In genomic region chrX:11836284-11836683, GRCh38 we compare ENCODE assay signal across 19 cellular contexts.
"Had no signal": no experiment of that assay in that cellular context is flagged by ENCODE, and none has a peak within 500 bp of the region (broad histone marks: within the 10 kb centered on the region; RNA-seq: fewer than 3 reads in every experiment).

No MANE protein-coding gene starts in this region.

- H3K27me3 Mint-ChIP-seq: progenitor cell of endocrine pancreas had no signal

- H3K27ac ChIP-seq: body of pancreas, colonic mucosa, epithelial cell of prostate, gastroesophageal sphincter, heart right ventricle, lower lobe of right lung, stomach, testis, upper lobe of left lung, WERI-Rb-1 had no signal

- H3K27me3 ChIP-seq: body of pancreas, colonic mucosa, gastroesophageal sphincter, heart right ventricle, stomach, testis, upper lobe of left lung had no signal

- H3K4me1 ChIP-seq: body of pancreas, colonic mucosa, gastroesophageal sphincter, heart right ventricle, lower lobe of right lung, stomach, testis, upper lobe of left lung had no signal

- ATAC-seq: body of pancreas, gastroesophageal sphincter, heart right ventricle, left cardiac atrium, lower lobe of right lung, right cardiac atrium had no signal

- DNase-seq: activated CD4-positive, alpha-beta T cell treated with anti-CD3 and anti-CD28 coated beads for 48 hours; activated CD8-positive, alpha-beta memory T cell treated with anti-CD3 and anti-CD28 coated beads for 24 hours; activated naive CD4-positive, alpha-beta T cell treated with Interleukin-2 at 50 U/mL for 16 hours; body of pancreas; central memory CD4-positive, alpha-beta T cell; colonic mucosa; effector CD4-positive, alpha-beta T cell; heart right ventricle; left cardiac atrium; lower lobe of right lung; midbrain; right cardiac atrium; stomach; testis; upper lobe of left lung; WERI-Rb-1 had no signal

- H3K27ac Mint-ChIP-seq: progenitor cell of endocrine pancreas had no signal
